Comparison of ENCODE assay signal across 8 cellular contexts in the genomic region with DNA sequence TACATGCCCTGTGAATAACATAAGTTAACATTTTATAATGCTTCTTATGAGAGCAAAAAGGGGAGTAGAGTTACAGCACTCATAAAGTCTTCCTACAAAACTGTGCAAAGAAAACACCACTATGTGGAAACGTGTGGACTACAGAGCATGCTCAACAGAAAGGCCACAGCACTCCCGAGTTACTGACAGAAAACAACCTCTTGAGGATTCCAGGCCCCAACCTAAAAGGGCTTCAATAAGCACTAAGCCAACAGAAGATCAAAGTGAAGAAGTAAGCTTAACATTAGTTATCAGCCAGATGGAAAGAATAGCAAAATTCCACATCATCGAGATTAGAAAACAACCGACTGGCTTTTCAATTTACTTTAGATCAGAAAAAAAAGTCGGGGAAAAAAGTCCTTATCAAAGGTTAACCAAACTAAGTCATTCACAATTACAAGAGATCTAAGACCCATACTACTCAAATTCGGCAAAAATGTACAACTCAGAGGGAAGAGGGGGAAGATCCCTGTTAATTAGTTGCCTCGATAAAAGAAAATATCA.
DNase-seq lines count a peak whose midpoint lies in the region; ATAC-seq lines count a peak whose summit lies in the region.

No MANE protein-coding gene starts in this region.

- H3K4me1 ChIP-seq in neuron (ENCODE audit: insufficient read depth, low read length): peaks cover 20% of the 10 kb centered on the region

- no peak overlapping the region for H2AFZ ChIP-seq in neuron (ENCODE audit: low read depth, low read length)

- DNase-seq in stimulated activated CD4-positive, alpha-beta T cell treated with anti-CD3 and anti-CD28 coated beads, Interleukin-4, amount 100 ng/mL, for 24 hours: peak; percentile 16
- no peak for DNase-seq in stimulated activated CD4-positive, alpha-beta T cell treated with anti-CD3 and anti-CD28 coated beads, Interleukin-4, amount 100 ng/mL, for 4 hours
- DNase-seq in SK-N-MC (ENCODE audit: low read depth, low spot score): no peak
- DNase-seq in epithelial cell of prostate (ENCODE audit: low read depth, low spot score): no peak

- no peak for ATAC-seq in HG02759 (IDR thresholded peaks at IDR 0.05; ENCODE audit: unreplicated experiment)
- ATAC-seq in HG03280 (IDR thresholded peaks at IDR 0.05; ENCODE audit: unreplicated experiment): no peak
- no peak for ATAC-seq in HG02610 (IDR thresholded peaks at IDR 0.05; ENCODE audit: unreplicated experiment)

- H3K36me3 ChIP-seq in SK-N-MC (ENCODE audit: insufficient read depth, low read length) (no peaks in the 10 kb centered on the region), neuron (ENCODE audit: insufficient read depth, low read length) (no peaks in the 10 kb centered on the region)

- peak overlapping the region; percentile 80 for H3K9ac ChIP-seq in SK-N-MC (ENCODE audit: insufficient read length)

- no peaks in the 10 kb centered on the region for H3K27me3 ChIP-seq in neuron (ENCODE audit: insufficient read depth, low read length)

- H3K9me3 ChIP-seq in SK-N-MC (ENCODE audit: low read depth, low read length): no peaks in the 10 kb centered on the region
- H3K9me3 ChIP-seq in neuron (ENCODE audit: low read length): no peaks in the 10 kb centered on the region

- peak overlapping the region; percentile 80 for H3K4me3 ChIP-seq in SK-N-MC
- peak overlapping the region; percentile 96 for H3K4me3 ChIP-seq in neuron (ENCODE audit: low read length)

- H3K27ac ChIP-seq in SK-N-MC: peak overlapping the region; percentile 94
- peak overlapping the region; percentile 96 for H3K27ac ChIP-seq in epithelial cell of prostate
